Comparison of ENCODE assay signal across 8 cellular contexts in genomic region chr11:124763156-124763947, GRCh38. TPM values are rescaled to one million over a fixed set of nuclear protein-coding genes. Genes with fewer than 3 reads are reported as not detected.
A peak's percentile ranks its signal among the peaks of the same experiment; 100 is the strongest.
DNase-seq lines count a peak whose midpoint lies in the region; ATAC-seq and TF ChIP-seq lines count a peak whose summit lies in the region.

No MANE protein-coding gene starts in this region.

- CTCF ChIA-PET in activated CD8-positive, alpha-beta T cell treated with anti-CD3 and anti-CD28 coated beads for 36 hours (lab: Charles Lee): interaction anchor here (0.6 to 7.2 kb wide), 41 partner anchors 10 to 799 kb away, joined by 3 to 92 read pairs (median 4); partner anchors contain the start of genes CCDC15, MSANTD2, NRGN and ROBO3

- peak overlapping the region; percentile 80 for H3K4me3 Mint-ChIP-seq in activated CD8-positive, alpha-beta T cell treated with anti-CD3 and anti-CD28 coated beads for 36 hours
- peak overlapping the region; percentile 96 for H3K4me3 Mint-ChIP-seq in memory B cell

- peaks cover 26% of the 10 kb centered on the region for H3K27me3 Mint-ChIP-seq in activated CD8-positive, alpha-beta T cell treated with anti-CD3 and anti-CD28 coated beads for 36 hours
- peaks cover 7% of the 10 kb centered on the region for H3K27me3 Mint-ChIP-seq in memory B cell

- H3K4me1 ChIP-seq in DOHH2 (ENCODE audit: control insufficient read depth, low read length): peaks cover 43% of the 10 kb centered on the region

- no peak overlapping the region for H3K27ac ChIP-seq in DOHH2 (ENCODE audit: low read depth, low read length)

- no peaks in the 10 kb centered on the region for H3F3A ChIP-seq in DOHH2 (ENCODE audit: control insufficient read depth, insufficient read depth)

- H3K79me2 ChIP-seq in DOHH2 (ENCODE audit: control insufficient read depth, low read length): no peaks in the 10 kb centered on the region

- H3K4me3 ChIP-seq in DOHH2 (ENCODE audit: low read length): peak overlapping the region; percentile 77

- peak; percentile 23 for ATAC-seq in HG03159 (IDR thresholded peaks at IDR 0.05; ENCODE audit: unreplicated experiment)
- ATAC-seq in activated CD8-positive, alpha-beta T cell treated with anti-CD3 and anti-CD28 coated beads for 36 hours: peak; percentile 31
- peak; percentile 48 for ATAC-seq in memory B cell (ENCODE audit: low read depth)

- no peaks in the 10 kb centered on the region for H3K9me2 ChIP-seq in DOHH2 (replicated peaks; ENCODE audit: control insufficient read depth, low read length)

- peak; percentile 77 for TF ChIP-seq CTCF in DOHH2 (IDR thresholded peaks at IDR 0.05; ENCODE audit: low read depth, low read length, poor library complexity, severe bottlenecking)
- peak; percentile 71 for TF ChIP-seq CTCF in activated CD8-positive, alpha-beta T cell treated with anti-CD3 and anti-CD28 coated beads for 36 hours (IDR thresholded peaks at IDR 0.05)

- peaks cover 10% of the 10 kb centered on the region for H3K36me3 ChIP-seq in DOHH2 (ENCODE audit: control insufficient read depth, low read length)

- peak overlapping the region; percentile 83 for H3K4me2 ChIP-seq in DOHH2 (ENCODE audit: low read length)

- POLR2A ChIA-PET in activated CD8-positive, alpha-beta T cell treated with anti-CD3 and anti-CD28 coated beads for 36 hours (lab: Charles Lee): interaction anchor here (0.9 to 1.1 kb wide), 3 partner anchors 10 to 93 kb away, joined by 3 to 4 read pairs (median 3); no protein-coding TSS in a partner anchor

- DNase-seq in NCI-H774 (lab: John Stamatoyannopoulos, UW) (peak; percentile 69), memory B cell (ENCODE audit: low spot score in 2 of 2) (peak; percentile 84 to 89), OCI-M2 (lab: John Stamatoyannopoulos, UW; ENCODE audit: unreplicated experiment) (no peak)
- peak; percentile 94 for DNase-seq in activated CD8-positive, alpha-beta T cell treated with anti-CD3 and anti-CD28 coated beads for 36 hours
- peak; percentile 82 for DNase-seq in effector CD4-positive, alpha-beta T cell
- DNase-seq in stimulated activated CD8-positive, alpha-beta memory T cell treated with anti-CD3 and anti-CD28 coated beads, Interleukin-15, amount 100 ng/mL, for 24 hours (ENCODE audit: low read depth): peak; percentile 74

- no peaks in the 10 kb centered on the region for H3K9me3 ChIP-seq in DOHH2 (ENCODE audit: control insufficient read depth, insufficient read depth, low read length)

- H3K36me3 Mint-ChIP-seq in activated CD8-positive, alpha-beta T cell treated with anti-CD3 and anti-CD28 coated beads for 36 hours (ENCODE audit: low read depth): peaks cover 2% of the 10 kb centered on the region
- H3K36me3 Mint-ChIP-seq in memory B cell: peaks cover 2% of the 10 kb centered on the region

- intact Hi-C loops in activated CD8-positive, alpha-beta T cell treated with anti-CD3 and anti-CD28 coated beads for 36 hours (cut with micrococcal nuclease): loop anchor here (1.0 to 5.0 kb wide), 3 partner anchors 34 to 94 kb away; no protein-coding TSS in a partner anchor

- H4K20me1 ChIP-seq in DOHH2 (ENCODE audit: control insufficient read depth, insufficient read depth, low read depth, low read length): no peaks in the 10 kb centered on the region

- H3K9me3 Mint-ChIP-seq in activated CD8-positive, alpha-beta T cell treated with anti-CD3 and anti-CD28 coated beads for 36 hours: no peaks in the 10 kb centered on the region
- H3K9me3 Mint-ChIP-seq in memory B cell: no peaks in the 10 kb centered on the region

- H3K27ac Mint-ChIP-seq in activated CD8-positive, alpha-beta T cell treated with anti-CD3 and anti-CD28 coated beads for 36 hours: no peak overlapping the region
- H3K27ac Mint-ChIP-seq in memory B cell: no peak overlapping the region

- H3K4me1 Mint-ChIP-seq in activated CD8-positive, alpha-beta T cell treated with anti-CD3 and anti-CD28 coated beads for 36 hours (ENCODE audit: low read depth): peaks cover 22% of the 10 kb centered on the region
- peaks cover 32% of the 10 kb centered on the region for H3K4me1 Mint-ChIP-seq in memory B cell

- H3K27me3 ChIP-seq in DOHH2 (ENCODE audit: control insufficient read depth, low read length): peaks cover 34% of the 10 kb centered on the region

RNA-seq across cellular contexts. Expression of gene ESAM, which starts 1.3 kb away (rescaled TPM):
- under 1 TPM; 0.60 to 0.65 TPM for total RNA-seq in activated CD8-positive, alpha-beta T cell treated with anti-CD3 and anti-CD28 coated beads for 36 hours

RNA-seq across cellular contexts. Expression of gene VSIG2, which starts 11.3 kb away (rescaled TPM):
- total RNA-seq in activated CD8-positive, alpha-beta T cell treated with anti-CD3 and anti-CD28 coated beads for 36 hours: under 1 TPM in 1 of 2 experiments, not detected in 1; 0.32 TPM

RNA-seq across cellular contexts. Expression of gene NRGN, which starts 23.6 kb away (rescaled TPM):
- 1 to 10 TPM; 5.7 to 6.4 TPM for total RNA-seq in activated CD8-positive, alpha-beta T cell treated with anti-CD3 and anti-CD28 coated beads for 36 hours

RNA-seq across cellular contexts. Expression of gene MSANTD2, which starts 36.9 kb away (rescaled TPM):
- 1 to 10 TPM; 5.8 to 7.3 TPM for total RNA-seq in activated CD8-positive, alpha-beta T cell treated with anti-CD3 and anti-CD28 coated beads for 36 hours
